Comparison of ENCODE assay signal across 13 cellular contexts in the genomic region with DNA sequence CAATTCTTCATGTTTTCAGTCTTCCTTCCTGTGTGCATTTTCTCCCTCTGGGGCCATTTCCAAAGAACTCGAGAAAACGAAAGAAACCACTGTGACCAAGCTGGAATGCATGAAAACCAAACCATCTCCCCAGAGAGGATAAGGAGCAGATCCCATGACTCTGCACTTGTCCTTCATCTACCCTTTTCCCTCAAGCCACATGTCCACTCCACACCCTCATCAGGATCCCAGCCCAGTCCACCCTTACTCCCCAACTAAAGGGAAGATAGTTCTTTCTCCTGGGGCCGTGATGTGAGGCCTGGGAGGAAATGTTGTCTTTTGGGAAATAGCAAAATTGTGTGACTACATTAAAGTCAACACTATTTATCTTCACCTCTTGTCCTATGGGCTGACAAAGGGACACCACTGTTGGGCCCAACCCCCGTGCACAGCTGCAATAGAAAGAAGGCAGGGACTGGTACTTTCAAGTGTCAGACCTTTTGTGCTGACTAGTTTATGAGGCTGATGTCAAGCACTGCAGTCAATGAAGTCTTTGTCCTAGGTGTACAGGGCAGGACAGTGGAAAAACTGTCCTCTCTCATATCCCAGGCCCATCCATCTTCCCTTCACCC.
DNase-seq lines count a peak whose midpoint lies in the region; ATAC-seq and TF ChIP-seq lines count a peak whose summit lies in the region.
"Had no signal": no experiment of that assay in that cellular context is flagged by ENCODE, and none has a peak within 500 bp of the region (broad histone marks: within the 10 kb centered on the region; RNA-seq: fewer than 3 reads in every experiment).

No MANE protein-coding gene starts in this region.

- ATAC-seq in esophagus mucosa: no peak

- no peaks in the 10 kb centered on the region for H3K27me3 ChIP-seq in endodermal cell (ENCODE audit: control insufficient read depth, insufficient read depth, low read length, poor library complexity, severe bottlenecking)
- H3K27me3 ChIP-seq: Peyer's patch had no signal

- H3K4me3 Mint-ChIP-seq in endodermal cell: no peak overlapping the region
- H3K4me3 Mint-ChIP-seq in neural crest cell: peak overlapping the region; percentile 54
- H3K4me3 Mint-ChIP-seq: activated B cell treated with CpG ODN at 0.5 μM for 24 hours, H9 had no signal

- 90 to 91% methylated on average over 2 to 3 of the region's 4 CpGs for WGBS in endodermal cell (ENCODE audit: insufficient coverage in 1 of 2, insufficient read length in 1 of 2), 2 experiments

- peak overlapping the region; percentile 71 for H3K27ac ChIP-seq in endodermal cell (ENCODE audit: low read depth, low read length)
- H3K27ac ChIP-seq: Peyer's patch had no signal

- H3K9me3 Mint-ChIP-seq in endodermal cell: no peaks in the 10 kb centered on the region
- H3K9me3 Mint-ChIP-seq in neural crest cell: peaks cover 6% of the 10 kb centered on the region
- H3K9me3 Mint-ChIP-seq: H9 had no signal

- no peak overlapping the region for H3K9ac ChIP-seq in endodermal cell (ENCODE audit: extremely low read depth, low read length, poor library complexity, severe bottlenecking)

- H3K4me3 ChIP-seq in AG10803 (ENCODE audit: low read length): no peak overlapping the region
- no peak overlapping the region for H3K4me3 ChIP-seq in endodermal cell (ENCODE audit: low read length)
- H3K4me3 ChIP-seq: Peyer's patch had no signal

- no peaks in the 10 kb centered on the region for H3K36me3 ChIP-seq in endodermal cell (ENCODE audit: control insufficient read depth, insufficient read depth, low read length)
- H3K36me3 ChIP-seq: Peyer's patch had no signal

- H3K9me3 ChIP-seq in endodermal cell (ENCODE audit: control insufficient read depth, low read length): no peaks in the 10 kb centered on the region
- H3K9me3 ChIP-seq: Peyer's patch had no signal

- TF ChIP-seq CTCF in AG10803 (conservative IDR thresholded peaks at IDR 0.05; ENCODE audit: low read length) (no peak), endodermal cell (conservative IDR thresholded peaks at IDR 0.05) (no peak), neural crest cell (conservative IDR thresholded peaks at IDR 0.05) (no peak)

- H3K36me3 Mint-ChIP-seq in endodermal cell (ENCODE audit: low read depth) (no peaks in the 10 kb centered on the region), neural crest cell (ENCODE audit: low read depth) (no peaks in the 10 kb centered on the region)

- DNase-seq in AG10803 (ENCODE audit: low read depth): peak; percentile 61
- peak; percentile 13 for DNase-seq in HuH-7 (ENCODE audit: low spot score)
- no peak for DNase-seq in endodermal cell
- DNase-seq in neural crest cell (ENCODE audit: low read depth, low spot score): peak; percentile 21
- no peak for DNase-seq in occipital lobe (lab: John Stamatoyannopoulos, UW)
- no peak for DNase-seq in NCI-H446 (lab: John Stamatoyannopoulos, UW)
- DNase-seq in OCI-M2 (lab: John Stamatoyannopoulos, UW; ENCODE audit: unreplicated experiment): no peak
- DNase-seq: activated B cell treated with CpG ODN at 0.5 μM for 24 hours, activated gamma-delta T cell, H9, NCI-H2029 treated with DMSO at 0.1 percent for 48 hours, Peyer's patch had no signal

- no peaks in the 10 kb centered on the region for H3K4me1 ChIP-seq in endodermal cell (ENCODE audit: control insufficient read depth, insufficient read depth, low read length)
- H3K4me1 ChIP-seq: Peyer's patch had no signal

- H3K27ac Mint-ChIP-seq in endodermal cell: no peak overlapping the region
- peak overlapping the region; percentile 60 for H3K27ac Mint-ChIP-seq in neural crest cell (ENCODE audit: unreplicated experiment)
- H3K27ac Mint-ChIP-seq: activated B cell treated with CpG ODN at 0.5 μM for 24 hours had no signal

- peaks cover 5% of the 10 kb centered on the region for H3K27me3 Mint-ChIP-seq in endodermal cell (ENCODE audit: insufficient read depth)
- no peaks in the 10 kb centered on the region for H3K27me3 Mint-ChIP-seq in neural crest cell (ENCODE audit: low read depth)
- H3K27me3 Mint-ChIP-seq: activated B cell treated with CpG ODN at 0.5 μM for 24 hours had no signal

- H3K4me1 Mint-ChIP-seq in endodermal cell (no peaks in the 10 kb centered on the region), neural crest cell (peaks cover 76% of the 10 kb centered on the region)
- H3K4me1 Mint-ChIP-seq: activated B cell treated with CpG ODN at 0.5 μM for 24 hours had no signal

Comparison
In these comparisons a context has a peak if more than half of its experiments do, and no peak if none do; other contexts are left out.
1. DNase-seq: peak in AG10803 (single experiment), HuH-7 (single experiment) and neural crest cell (single experiment); none in endodermal cell (single experiment), occipital lobe (single experiment), NCI-H446 (0 of 2) and OCI-M2 (single experiment).